In genomic region chr4:179663641-179664431, GRCh38 we compare ENCODE assay signal across 2 cellular contexts.
TF ChIP-seq lines count a peak whose summit lies in the region.

No MANE protein-coding gene starts in this region.

TF ChIP-seq in HEK293, 187 proteins besides CTCF, POLR2A, EP300 and RAD21 (continued from another document):
- TF ChIP-seq ZNF18 (tag by site-specific recombination; IDR thresholded peaks at IDR 0.05) (peak; percentile 79), ZFHX2 (tag by site-specific recombination; conservative IDR thresholded peaks at IDR 0.05) (peak; percentile 92), PRDM1 (tag by site-specific recombination; IDR thresholded peaks at IDR 0.05) (peak; percentile 99), ZNF140 (tag by site-specific recombination; IDR thresholded peaks at IDR 0.05) (no peak), HOXC10 (CRISPR knock-in tag; IDR thresholded peaks at IDR 0.05) (no peak), ZSCAN4 (tag by site-specific recombination; IDR thresholded peaks at IDR 0.05) (no peak), EGR2 (tag by site-specific recombination; IDR thresholded peaks at IDR 0.05; ENCODE audit: low read depth) (peak; percentile 91), ZNF747 (tag by site-specific recombination; IDR thresholded peaks at IDR 0.05) (0 out of 2 replicates have a peak, but pooled peaks have one; percentile 55), ZNF785 (tag by site-specific recombination; IDR thresholded peaks at IDR 0.05) (peak; percentile 39; the same call in 1 of the 2 replicates), HIC1 (tag by site-specific recombination; IDR thresholded peaks at IDR 0.05) (no peak), ZFP41 (tag by site-specific recombination; IDR thresholded peaks at IDR 0.05; ENCODE audit: borderline replicate concordance) (no peak), ZNF398 (tag by site-specific recombination; IDR thresholded peaks at IDR 0.05) (peak; percentile 9; the same call in 1 of the 2 replicates), ZNF830 (tag by site-specific recombination; IDR thresholded peaks at IDR 0.05; ENCODE audit: low read depth) (no peak), ATF2 (tag by site-specific recombination; IDR thresholded peaks at IDR 0.05; ENCODE audit: low read depth) (no peak), ZNF624 (tag by site-specific recombination; IDR thresholded peaks at IDR 0.05) (no peak), SCRT2 (tag by site-specific recombination; IDR thresholded peaks at IDR 0.05) (no peak), ZNF350 (tag by site-specific recombination; IDR thresholded peaks at IDR 0.05) (no peak), KLF7 (tag by site-specific recombination; IDR thresholded peaks at IDR 0.05; ENCODE audit: borderline replicate concordance) (no peak)

TF ChIP-seq in IMR-90, 13 proteins besides CTCF, POLR2A, EP300 and RAD21 (continued from another document):
- TF ChIP-seq USF2 (IDR thresholded peaks at IDR 0.05; ENCODE audit: low read depth, low read length) (no peak), BHLHE40 (IDR thresholded peaks at IDR 0.05; ENCODE audit: low read depth, low read length) (no peak), MXI1 (IDR thresholded peaks at IDR 0.05; ENCODE audit: borderline replicate concordance, low read depth, low read length) (no peak), RFX5 (IDR thresholded peaks at IDR 0.05; ENCODE audit: low read depth, low read length) (no peak), CHD1 (IDR thresholded peaks at IDR 0.05; ENCODE audit: low read depth, low read length) (no peak), CEBPB (IDR thresholded peaks at IDR 0.05; ENCODE audit: low read depth, low read length) (no peak)
TF ChIP-seq in IMR-90: peak in this region for 0.
